In genomic region chr11:72378704-72379383, GRCh38 we compare ENCODE assay signal across 15 cellular contexts. TPM values are rescaled to one million over a fixed set of nuclear protein-coding genes. Genes with fewer than 3 reads are reported as not detected.
DNase-seq lines count a peak whose midpoint lies in the region; ATAC-seq, FAIRE-seq and TF ChIP-seq lines count a peak whose summit lies in the region.
"Had no signal": no experiment of that assay in that cellular context is flagged by ENCODE, and none has a peak within 500 bp of the region (broad histone marks: within the 10 kb centered on the region; RNA-seq: fewer than 3 reads in every experiment).

No MANE protein-coding gene starts in this region.

- DNase-seq in adrenal gland, result peak in 4 of 7 donors; percentile 23 to 67 (median 49)
- DNase-seq in frontal cortex (ENCODE audit: low spot score in 2 of 2), result peak; percentile 8 to 32
- DNase-seq in mucosa of gallbladder (ENCODE audit: low spot score), result peak; percentile 42
- DNase-seq in thoracic aorta (ENCODE audit: low spot score), result peak; percentile 22
- DNase-seq in activated CD4-positive, CD25-positive, alpha-beta regulatory T cell (lab: John Stamatoyannopoulos, UW), result no peak
- DNase-seq in NCI-H2107 treated with DMSO at 0.1 percent for 48 hours (lab: John Stamatoyannopoulos, UW; ENCODE audit: unreplicated experiment), result no peak
- DNase-seq in H7, result no peak
- no peak for DNase-seq in DMS 273 (lab: John Stamatoyannopoulos, UW; ENCODE audit: unreplicated experiment)
- DNase-seq: activated CD4-positive, alpha-beta T cell treated with anti-CD3 and anti-CD28 coated beads, Interleukin-2, amount 50 U/mL, for 1 hour; activated effector memory CD4-positive, alpha-beta T cell treated with Interleukin-2 at 50 U/mL for 16 hours; cerebellar nuclear complex; NCI-H1092 treated with DMSO at 0.1 percent for 48 hours; NCI-H510A treated with DMSO at 0.1 percent for 48 hours had no signal

- intact Hi-C loops in adrenal gland (cut with DNase I), result no loop called here

- no peak for FAIRE-seq in frontal cortex (lab: Jason Lieb, UNC)

- H3K4me3 ChIP-seq in adrenal gland, result no peak overlapping the region
- no peak overlapping the region for H3K4me3 ChIP-seq in thoracic aorta
- no peak overlapping the region for H3K4me3 ChIP-seq in H7 (ENCODE audit: insufficient read depth, low read depth, low read length)

- no peak for ATAC-seq in thoracic aorta (ENCODE audit: insufficient number of reproducible peaks, low FRiP score, low read depth)
- ATAC-seq: esophagus mucosa had no signal

- no peak for TF ChIP-seq CTCF in adrenal gland (IDR thresholded peaks at IDR 0.05)
- no peak for TF ChIP-seq CTCF in thoracic aorta (IDR thresholded peaks at IDR 0.05)

- H3K27me3 ChIP-seq in adrenal gland (no peaks in the 10 kb centered on the region), thoracic aorta (replicated peaks; ENCODE audit: insufficient read depth) (no peaks in the 10 kb centered on the region), H7 (ENCODE audit: control insufficient read depth, insufficient read depth, low read length) (no peaks in the 10 kb centered on the region)

- H3K27ac ChIP-seq in adrenal gland (peak overlapping the region in 1 of 5 donors; percentile 11), thoracic aorta (peak overlapping the region; percentile 1 to 51)
- H3K27ac ChIP-seq: RWPE1 had no signal

- no peaks in the 10 kb centered on the region for H3K9me3 ChIP-seq in adrenal gland (replicated peaks in 1 of 3)
- H3K9me3 ChIP-seq in thoracic aorta, result no peaks in the 10 kb centered on the region

- no peak for TF ChIP-seq POLR2A in adrenal gland (IDR thresholded peaks at IDR 0.05)

- no peaks in the 10 kb centered on the region for H3K4me1 ChIP-seq in adrenal gland (replicated peaks in 1 of 2)
- H3K4me1 ChIP-seq in thoracic aorta (ENCODE audit: control insufficient read depth in 1 of 2, low read depth in 2 of 2), result peaks cover 0 to 29% of the 10 kb centered on the region in 2 donors

- WGBS in adrenal gland, 4 donors, result 76 to 89% (median 83%) methylated on average over 6 to 7 of the region's 7 CpGs

- H3K36me3 ChIP-seq in adrenal gland (replicated peaks in 1 of 2), result no peaks in the 10 kb centered on the region
- no peaks in the 10 kb centered on the region for H3K36me3 ChIP-seq in thoracic aorta
- H3K36me3 ChIP-seq in H7 (replicated peaks; ENCODE audit: control insufficient read depth, insufficient read depth, low read length), result no peaks in the 10 kb centered on the region

RNA-seq across cellular contexts. Expression of gene CLPB, which starts 55.5 kb away (rescaled TPM):
- total RNA-seq in adrenal gland (10 to 100 TPM; 28.0 to 46.4 (median 38.5) TPM), frontal cortex (67.3 TPM), mucosa of gallbladder (21.6 TPM), thoracic aorta (10 to 100 TPM; 18.6 to 22.3 TPM)
- polyA plus RNA-seq in adrenal gland, result 10 to 100 TPM; 19.1 to 33.2 (median 32.2) TPM
- total RNA-seq in H7 (2014; rRNA removed; shearing (Covaris generic)), result 27.1 and 32.4 TPM in 2 replicates

Comparison
In these comparisons a context has a peak if more than half of its experiments do, and no peak if none do; other contexts are left out.
1. DNase-seq: peak in adrenal gland (4 of 7), frontal cortex (2 of 2), mucosa of gallbladder (single experiment) and thoracic aorta (single experiment); none in activated CD4-positive, CD25-positive, alpha-beta regulatory T cell (0 of 4), NCI-H2107 treated with DMSO at 0.1 percent for 48 hours (single experiment), H7 (single experiment) and DMS 273 (single experiment).